12 cellular contexts compared by ENCODE assay signal in the genomic region with DNA sequence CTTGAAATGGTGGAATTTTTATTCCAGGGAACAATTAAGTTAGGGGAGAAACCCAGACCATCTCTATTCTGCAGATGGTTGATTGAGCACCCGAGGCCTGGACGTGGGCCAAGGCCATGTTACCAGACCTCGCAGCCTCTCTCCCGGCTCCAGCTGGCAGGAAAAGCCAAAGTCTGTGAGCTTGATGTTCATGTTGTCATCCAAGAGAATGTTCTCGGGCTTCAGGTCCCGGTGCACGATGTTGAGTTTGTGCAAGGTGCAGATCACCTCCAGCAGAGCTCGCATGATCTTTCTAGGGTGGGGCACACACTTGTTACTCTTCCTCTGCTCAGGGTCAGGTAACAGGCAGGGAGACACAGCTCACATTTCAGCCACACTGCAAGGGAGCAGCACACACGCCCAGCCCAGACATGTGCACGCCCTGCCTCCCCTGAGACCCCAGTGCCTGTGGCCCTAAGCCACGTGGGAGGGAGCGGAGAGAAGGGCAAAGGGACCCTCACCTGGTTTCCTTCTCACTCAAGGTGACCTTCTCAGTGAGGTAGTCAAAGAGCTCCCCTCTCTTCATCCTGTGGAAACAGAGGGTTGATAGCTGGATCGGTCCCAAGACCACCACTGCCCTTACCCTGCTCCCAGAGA. TPM values are rescaled to one million over a fixed set of nuclear protein-coding genes. Genes with fewer than 3 reads are reported as not detected.
DNase-seq lines count a peak whose midpoint lies in the region; ATAC-seq and TF ChIP-seq lines count a peak whose summit lies in the region.
"Had no signal": no experiment of that assay in that cellular context is flagged by ENCODE, and none has a peak within 500 bp of the region (broad histone marks: within the 10 kb centered on the region; RNA-seq: fewer than 3 reads in every experiment).

No MANE protein-coding gene starts in this region.

- no peak overlapping the region for H2AFZ ChIP-seq in MM.1S (ENCODE audit: low read length)

- no peak overlapping the region for H3K9ac ChIP-seq in MM.1S (ENCODE audit: low read length)

- no peak overlapping the region for H3K27ac ChIP-seq in MM.1S (ENCODE audit: low read length)

- DNase-seq in COLO668 (lab: John Stamatoyannopoulos, UW; ENCODE audit: unreplicated experiment): peak; percentile 66
- peak; percentile 89 for DNase-seq in NCI-H2171 treated with DMSO at 0.1 percent for 48 hours (lab: John Stamatoyannopoulos, UW)
- DNase-seq in dermis blood vessel endothelial cell: peak; percentile 71
- peak in 41 of 56 donors; percentile 4 to 78 (median 36) for DNase-seq in nucleus accumbens (lab: John Stamatoyannopoulos, UW)
- no peak for DNase-seq in ecto neural progenitor cell (ENCODE audit: low spot score)
- no peak for DNase-seq in MM.1S
- DNase-seq: activated CD8-positive, alpha-beta memory T cell treated with anti-CD3 and anti-CD28 coated beads, Interleukin-2, amount 10 ng/mL, durations not matched to agents 7 days and 5 days; central memory CD4-positive, alpha-beta T cell; NCI-H1048 had no signal

- no peak for ATAC-seq in GM21423 (IDR thresholded peaks at IDR 0.05; ENCODE audit: unreplicated experiment)
- ATAC-seq in HG02981 (IDR thresholded peaks at IDR 0.05; ENCODE audit: unreplicated experiment): no peak
- ATAC-seq: activated CD8-positive, alpha-beta memory T cell treated with anti-CD3 and anti-CD28 coated beads, Interleukin-2, amount 10 ng/mL, durations not matched to agents 7 days and 5 days; natural killer cell treated with Interleukin-12 subunit alpha and Interleukin-12 subunit beta and Interleukin-15 and Interleukin-18, amount 100 ng/mL, for 72 hours had no signal

- no peaks in the 10 kb centered on the region for H3K27me3 ChIP-seq in MM.1S (replicated peaks; ENCODE audit: insufficient read depth, low read length)

- no peaks in the 10 kb centered on the region for H3K79me2 ChIP-seq in MM.1S (ENCODE audit: low read length)

- H3F3A ChIP-seq in MM.1S (ENCODE audit: insufficient read depth, low read length): no peaks in the 10 kb centered on the region

- no peak for TF ChIP-seq CTCF in MM.1S (IDR thresholded peaks at IDR 0.05; ENCODE audit: low read length)

- no peaks in the 10 kb centered on the region for H3K9me2 ChIP-seq in MM.1S (replicated peaks; ENCODE audit: insufficient read depth, low read length)

- H4K20me1 ChIP-seq in MM.1S (ENCODE audit: insufficient read depth, low read length): no peaks in the 10 kb centered on the region

- no peaks in the 10 kb centered on the region for H3K9me3 ChIP-seq in MM.1S (replicated peaks; ENCODE audit: insufficient read depth, low read length)

- H3K4me1 ChIP-seq in MM.1S (ENCODE audit: low read length): no peaks in the 10 kb centered on the region

- H3K4me2 ChIP-seq in MM.1S (ENCODE audit: low read depth, low read length): no peak overlapping the region

- no peak overlapping the region for H3K4me3 ChIP-seq in MM.1S (ENCODE audit: low read length)

- no peaks in the 10 kb centered on the region for H3K36me3 ChIP-seq in MM.1S (replicated peaks; ENCODE audit: insufficient read depth, low read length)

RNA-seq across cellular contexts. Expression of gene PHKG1, which starts 9.5 kb away (rescaled TPM):
- 0.34 and 0.60 TPM in 2 replicates for total RNA-seq in dermis blood vessel endothelial cell

RNA-seq across cellular contexts. Expression of gene SUMF2, which starts 19.2 kb away (rescaled TPM):
- 193 and 206 TPM in 2 replicates for total RNA-seq in dermis blood vessel endothelial cell

RNA-seq across cellular contexts. Expression of gene CHCHD2, which starts 23.0 kb away (rescaled TPM):
- total RNA-seq in dermis blood vessel endothelial cell: 216 and 387 TPM in 2 replicates

RNA-seq across cellular contexts. Expression of gene CCT6A, which starts 31.7 kb away (rescaled TPM):
- total RNA-seq in dermis blood vessel endothelial cell: 201 and 240 TPM in 2 replicates

RNA-seq across cellular contexts. Expression of gene PSPH, which starts 32.0 kb away (rescaled TPM):
- 42.4 and 45.1 TPM in 2 replicates for total RNA-seq in dermis blood vessel endothelial cell

Comparison
In these comparisons a context has a peak if more than half of its experiments do, and no peak if none do; other contexts are left out.
1. DNase-seq: peak in COLO668 (single experiment), NCI-H2171 treated with DMSO at 0.1 percent for 48 hours (single experiment), dermis blood vessel endothelial cell (single experiment) and nucleus accumbens (41 of 56); none in ecto neural progenitor cell (single experiment) and MM.1S (single experiment).